ENCODE assay signal across 11 cellular contexts in the genomic region with DNA sequence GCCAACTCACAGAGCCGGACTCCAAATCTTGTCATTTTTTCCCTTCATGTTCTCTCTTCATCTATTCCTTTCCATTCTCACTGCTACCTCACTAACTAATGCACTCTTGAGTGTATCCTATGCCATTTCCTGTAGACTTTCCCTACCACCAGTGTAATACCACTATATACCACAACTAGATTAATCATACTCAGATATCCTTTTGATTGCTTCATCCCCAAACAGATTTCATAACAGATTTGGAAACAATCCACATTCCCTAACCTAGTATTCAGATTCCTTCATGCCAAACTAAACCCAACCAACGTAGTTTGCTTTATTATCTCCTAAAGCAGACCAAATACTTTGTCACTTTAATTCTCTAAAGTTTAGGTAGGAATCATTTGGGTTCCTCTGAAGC. TPM values are rescaled to one million over a fixed set of nuclear protein-coding genes. Genes with fewer than 3 reads are reported as not detected.
A peak's percentile ranks its signal among the peaks of the same experiment; 100 is the strongest.
DNase-seq lines count a peak whose midpoint lies in the region; ATAC-seq and TF ChIP-seq lines count a peak whose summit lies in the region.
"Had no signal": no experiment of that assay in that cellular context is flagged by ENCODE, and none has a peak within 500 bp of the region (broad histone marks: within the 10 kb centered on the region; RNA-seq: fewer than 3 reads in every experiment).

No MANE protein-coding gene starts in this region.

- CTCF ChIA-PET in BJ (lab: Yijun Ruan, JAX), result interaction anchor here (0.8 to 0.9 kb wide), 2 partner anchors 27 to 89 kb away, joined by 3 to 5 read pairs; no protein-coding TSS in a partner anchor
- CTCF ChIA-PET in activated CD8-positive, alpha-beta T cell treated with anti-CD3 and anti-CD28 coated beads for 36 hours (lab: Charles Lee), result interaction anchor here (0.7 kb wide), 1 partner anchor 26 kb away, joined by 3 read pairs; no protein-coding TSS in a partner anchor

- H3K4me3 Mint-ChIP-seq in activated CD8-positive, alpha-beta T cell treated with anti-CD3 and anti-CD28 coated beads for 36 hours, result no peak overlapping the region
- H3K4me3 Mint-ChIP-seq: activated CD8-positive, alpha-beta T cell treated with anti-CD3 and anti-CD28 coated beads, Interleukin-2, amount 10 ng/mL, durations not matched to agents 7 days and 5 days had no signal

- DNase-seq in BJ (ENCODE audit: low read depth) (peak; percentile 83), RPMI7951 (ENCODE audit: low read depth) (peak; percentile 89), epithelial cell of esophagus (ENCODE audit: low read depth) (peak; percentile 92), omental fat pad (ENCODE audit: low spot score) (no peak), NCI-H510A (lab: John Stamatoyannopoulos, UW) (no peak)
- no peak for DNase-seq in activated CD8-positive, alpha-beta T cell treated with anti-CD3 and anti-CD28 coated beads for 36 hours
- DNase-seq: activated CD8-positive, alpha-beta T cell treated with anti-CD3 and anti-CD28 coated beads, Interleukin-2, amount 10 ng/mL, durations not matched to agents 7 days and 5 days; islet precursor cell; MG63 had no signal

- H3K36me3 ChIP-seq in BJ (ENCODE audit: control insufficient read depth, insufficient read depth, low read length), result no peaks in the 10 kb centered on the region

- H3K27me3 Mint-ChIP-seq in activated CD8-positive, alpha-beta T cell treated with anti-CD3 and anti-CD28 coated beads for 36 hours, result peaks cover 40% of the 10 kb centered on the region

- H3K9me3 Mint-ChIP-seq in activated CD8-positive, alpha-beta T cell treated with anti-CD3 and anti-CD28 coated beads for 36 hours, result no peaks in the 10 kb centered on the region

- H3K27me3 ChIP-seq in BJ (ENCODE audit: control insufficient read depth, insufficient read depth, low read length), result no peaks in the 10 kb centered on the region
- H3K27me3 ChIP-seq: MG63 had no signal

- ATAC-seq in omental fat pad (ENCODE audit: low FRiP score) (peak; percentile 26), GM21390 (IDR thresholded peaks at IDR 0.05; ENCODE audit: unreplicated experiment) (no peak)
- no peak for ATAC-seq in activated CD8-positive, alpha-beta T cell treated with anti-CD3 and anti-CD28 coated beads for 36 hours
- ATAC-seq in activated CD4-positive, CD25-positive, alpha-beta regulatory T cell treated with anti-CD3 and anti-CD28 coated beads, Interleukin-2, amount 50 U/mL, for 24 hours, result no peak
- ATAC-seq: activated CD8-positive, alpha-beta T cell treated with anti-CD3 and anti-CD28 coated beads, Interleukin-2, amount 10 ng/mL, durations not matched to agents 7 days and 5 days had no signal

- no peak; the same call in 1 of the 2 replicates for TF ChIP-seq CTCF in BJ (IDR thresholded peaks at IDR 0.05; ENCODE audit: insufficient read depth, low read depth, low read length)
- TF ChIP-seq CTCF in epithelial cell of esophagus (IDR thresholded peaks at IDR 0.05; ENCODE audit: insufficient read depth, low read depth, low read length, missing control alignments), result peak; percentile 44
- no peak for TF ChIP-seq CTCF in omental fat pad (IDR thresholded peaks at IDR 0.05)
- no peak for TF ChIP-seq CTCF in activated CD8-positive, alpha-beta T cell treated with anti-CD3 and anti-CD28 coated beads for 36 hours (IDR thresholded peaks at IDR 0.05)

- H3K4me3 ChIP-seq in BJ (ENCODE audit: low read depth, low read length) (no peak overlapping the region), epithelial cell of esophagus (ENCODE audit: low read length) (no peak overlapping the region)
- H3K4me3 ChIP-seq: MG63 had no signal

- peaks cover 9% of the 10 kb centered on the region for H3K4me1 Mint-ChIP-seq in activated CD8-positive, alpha-beta T cell treated with anti-CD3 and anti-CD28 coated beads for 36 hours (ENCODE audit: low read depth)

- POLR2A ChIA-PET in BJ (lab: Charles Lee), result no interaction called here
- POLR2A ChIA-PET in activated CD8-positive, alpha-beta T cell treated with anti-CD3 and anti-CD28 coated beads for 36 hours (lab: Charles Lee), result no interaction called here

- no peak overlapping the region for H3K27ac Mint-ChIP-seq in activated CD8-positive, alpha-beta T cell treated with anti-CD3 and anti-CD28 coated beads for 36 hours
- H3K27ac Mint-ChIP-seq: activated CD8-positive, alpha-beta T cell treated with anti-CD3 and anti-CD28 coated beads, Interleukin-2, amount 10 ng/mL, durations not matched to agents 7 days and 5 days had no signal

- no peaks in the 10 kb centered on the region for H3K36me3 Mint-ChIP-seq in activated CD8-positive, alpha-beta T cell treated with anti-CD3 and anti-CD28 coated beads for 36 hours (ENCODE audit: low read depth)

- intact Hi-C loops in activated CD8-positive, alpha-beta T cell treated with anti-CD3 and anti-CD28 coated beads for 36 hours (cut with micrococcal nuclease), result no loop called here

RNA-seq across cellular contexts. Expression of gene PLOD2, which starts 2.6 kb away (rescaled TPM):
- 33.2 and 85.8 TPM in 2 replicates for polyA plus RNA-seq in BJ (2011; rRNA removed)
- polyA minus RNA-seq in BJ (2011; rRNA and poly(A)+ RNA removed), result 28.8 and 32.4 TPM in 2 replicates
- 171 and 221 TPM in 2 replicates for total RNA-seq in RPMI7951 (2014; rRNA removed; shearing (Covaris generic))
- total RNA-seq in omental fat pad, result 100 to 1,000 TPM in 3 of 4 donors, 10 to 100 TPM in 1; 35.3 to 180 (median 107) TPM
- 1 to 10 TPM in 1 of 2 experiments, under 1 TPM in 1; 0.65 to 2.0 TPM for total RNA-seq in activated CD8-positive, alpha-beta T cell treated with anti-CD3 and anti-CD28 coated beads for 36 hours

Comparison
In these comparisons a context has a peak if more than half of its experiments do, and no peak if none do; other contexts are left out.
1. DNase-seq: peak in BJ (single experiment), RPMI7951 (single experiment) and epithelial cell of esophagus (single experiment); none in omental fat pad (single experiment), activated CD8-positive, alpha-beta T cell treated with anti-CD3 and anti-CD28 coated beads for 36 hours (single experiment) and NCI-H510A (single experiment).
2. RNA of gene PLOD2, which starts 2.6 kb away (total RNA-seq): 171 to 221 TPM in RPMI7951 and 35.3 to 180 TPM in omental fat pad; 0.65 to 2.0 TPM in activated CD8-positive, alpha-beta T cell treated with anti-CD3 and anti-CD28 coated beads for 36 hours; every median in the first group is over 10 times any median in the second.